9 cellular contexts compared by ENCODE assay signal in the genomic region with DNA sequence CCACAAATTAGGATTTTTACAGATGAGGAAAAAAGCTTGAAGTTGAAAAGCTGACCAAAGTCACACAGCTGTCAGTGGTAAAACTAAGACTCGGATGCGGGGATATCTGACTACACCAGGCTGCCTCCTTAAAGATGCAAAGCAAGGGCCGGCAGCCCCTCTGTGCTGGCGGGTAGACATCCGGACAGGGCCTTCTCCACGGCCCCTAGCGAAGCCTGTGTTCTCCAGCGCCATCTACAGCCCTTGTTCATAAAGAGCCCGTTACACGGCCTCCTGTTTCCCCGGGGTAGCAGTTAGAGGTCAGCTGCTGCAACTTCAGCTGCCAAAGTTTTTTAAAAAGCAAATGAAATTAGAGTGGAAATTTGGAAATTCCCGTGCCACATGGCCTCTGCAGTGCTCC.
DNase-seq lines count a peak whose midpoint lies in the region; ATAC-seq and TF ChIP-seq lines count a peak whose summit lies in the region.
"Had no signal": no experiment of that assay in that cellular context is flagged by ENCODE, and none has a peak within 500 bp of the region (broad histone marks: within the 10 kb centered on the region; RNA-seq: fewer than 3 reads in every experiment).

No MANE protein-coding gene starts in this region.

- H3K9me3 ChIP-seq in prostate gland, result no peaks in the 10 kb centered on the region

- H3K27me3 Mint-ChIP-seq in T-helper 2 cell treated with Interferon-gamma antibody and Interleukin-4, amounts not matched to agents 5 μg/mL and 100 μg/mL, for 36 hours (ENCODE audit: low read depth), result no peaks in the 10 kb centered on the region

- intact Hi-C loops in prostate gland (cut with DNase I), result no loop called here

- ATAC-seq in GM21367 (IDR thresholded peaks at IDR 0.05; ENCODE audit: unreplicated experiment) (peak; percentile 98), HG03457 (IDR thresholded peaks at IDR 0.05; ENCODE audit: unreplicated experiment) (peak; percentile 88)

- peak; percentile 9 for DNase-seq in NCI-H1694 treated with DMSO at 0.1 percent for 48 hours (lab: John Stamatoyannopoulos, UW)
- no peak for DNase-seq in NCI-H1694 (lab: John Stamatoyannopoulos, UW)
- DNase-seq in T-helper 2 cell treated with Interferon-gamma antibody and Interleukin-4, amounts not matched to agents 5 μg/mL and 100 μg/mL, for 36 hours (ENCODE audit: low spot score), result peak; percentile 6
- peak; percentile 46 for DNase-seq in glomerular visceral epithelial cell (ENCODE audit: extremely low spot score)
- DNase-seq in prostate gland (ENCODE audit: low spot score), result peak; percentile 4
- no peak for DNase-seq in DMS114 treated with DMSO at 0.1 percent for 48 hours (lab: John Stamatoyannopoulos, UW; ENCODE audit: unreplicated experiment)

- no peak overlapping the region for H3K4me3 ChIP-seq in prostate gland

- H3K27ac Mint-ChIP-seq in T-helper 2 cell treated with Interferon-gamma antibody and Interleukin-4, amounts not matched to agents 5 μg/mL and 100 μg/mL, for 36 hours, result no peak overlapping the region
- H3K27ac Mint-ChIP-seq: B cell had no signal

- H3K4me3 Mint-ChIP-seq in T-helper 2 cell treated with Interferon-gamma antibody and Interleukin-4, amounts not matched to agents 5 μg/mL and 100 μg/mL, for 36 hours, result no peak overlapping the region
- H3K4me3 Mint-ChIP-seq: B cell had no signal

- H3K27me3 ChIP-seq in prostate gland (replicated peaks; ENCODE audit: insufficient read depth), result no peaks in the 10 kb centered on the region

- TF ChIP-seq CTCF in prostate gland (IDR thresholded peaks at IDR 0.05), result peak in 1 of 4 experiments; percentile 18

- TF ChIP-seq POLR2A in prostate gland (IDR thresholded peaks at IDR 0.05), result no peak

- no peak overlapping the region for H3K27ac ChIP-seq in prostate gland

- no peaks in the 10 kb centered on the region for H3K4me1 Mint-ChIP-seq in T-helper 2 cell treated with Interferon-gamma antibody and Interleukin-4, amounts not matched to agents 5 μg/mL and 100 μg/mL, for 36 hours (ENCODE audit: low read depth)
- H3K4me1 Mint-ChIP-seq: B cell had no signal

- WGBS in prostate gland, result 20% methylated on average over 12 of the region's 12 CpGs

- no peaks in the 10 kb centered on the region for H3K36me3 ChIP-seq in prostate gland

- no peaks in the 10 kb centered on the region for H3K9me3 Mint-ChIP-seq in T-helper 2 cell treated with Interferon-gamma antibody and Interleukin-4, amounts not matched to agents 5 μg/mL and 100 μg/mL, for 36 hours

- H3K36me3 Mint-ChIP-seq in T-helper 2 cell treated with Interferon-gamma antibody and Interleukin-4, amounts not matched to agents 5 μg/mL and 100 μg/mL, for 36 hours (ENCODE audit: low read depth), result no peaks in the 10 kb centered on the region

- H3K4me1 ChIP-seq in prostate gland (replicated peaks), result no peaks in the 10 kb centered on the region

Comparison
In these comparisons a context has a peak if more than half of its experiments do, and no peak if none do; other contexts are left out.
1. DNase-seq: peak in NCI-H1694 treated with DMSO at 0.1 percent for 48 hours (single experiment), T-helper 2 cell treated with Interferon-gamma antibody and Interleukin-4, amounts not matched to agents 5 μg/mL and 100 μg/mL, for 36 hours (single experiment), glomerular visceral epithelial cell (single experiment) and prostate gland (single experiment); none in NCI-H1694 (single experiment) and DMS114 treated with DMSO at 0.1 percent for 48 hours (single experiment).